In the genomic region with DNA sequence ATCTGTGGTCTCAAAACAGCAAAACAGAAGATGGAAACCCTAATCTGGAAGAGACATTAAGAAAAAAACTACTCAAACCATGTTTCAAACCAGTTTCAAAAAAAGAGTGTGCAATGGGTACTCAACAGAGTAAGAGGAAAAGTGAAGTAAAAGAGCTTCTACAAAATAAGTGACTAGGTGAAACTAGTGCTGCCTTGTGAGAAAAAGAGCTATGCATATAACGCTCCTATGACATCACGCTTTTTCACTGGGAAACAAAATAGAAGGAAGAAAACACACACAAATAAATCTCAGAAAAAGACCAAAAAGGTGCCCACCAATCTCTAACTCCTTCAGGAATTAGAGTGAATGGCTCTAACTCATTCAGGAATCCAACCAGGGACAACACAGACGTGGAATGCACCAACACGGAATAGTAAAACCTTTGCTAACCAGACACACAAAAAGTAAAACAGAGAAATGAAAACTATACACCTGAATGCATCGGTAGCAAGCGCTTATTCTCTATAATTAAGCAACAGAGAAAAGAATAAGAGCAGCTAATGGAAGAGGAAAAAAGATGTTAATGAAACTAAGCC, we compare ENCODE assay signal across 8 cellular contexts. TPM values are rescaled to one million over a fixed set of nuclear protein-coding genes. Genes with fewer than 3 reads are reported as not detected.
A peak's percentile ranks its signal among the peaks of the same experiment; 100 is the strongest.
DNase-seq lines count a peak whose midpoint lies in the region; ATAC-seq, FAIRE-seq and TF ChIP-seq lines count a peak whose summit lies in the region.

No MANE protein-coding gene starts in this region.

- DNase-seq in CD8-positive, alpha-beta memory T cell: no peak
- no peak for DNase-seq in activated T-helper 2 cell treated with anti-CD3 and anti-CD28 coated beads, Interferon-gamma antibody, Interleukin-2, Interleukin-4, amounts not matched to agents 10 μg/mL and 5 μg/mL and 100 μg/mL, durations not matched to agents 14 hours and 24 hours and 36 hours (ENCODE audit: low spot score)
- no peak for DNase-seq in tibial nerve (ENCODE audit: low spot score in 2 of 2)
- DNase-seq in activated gamma-delta T cell (lab: John Stamatoyannopoulos, UW): no peak
- DNase-seq in D721Med (ENCODE audit: insufficient read length, low spot score): no peak

- ATAC-seq in HG03457 (IDR thresholded peaks at IDR 0.05; ENCODE audit: unreplicated experiment): no peak

- H3K36me3 Mint-ChIP-seq in CD8-positive, alpha-beta memory T cell: peaks cover 0 to 17% (median 1%) of the 10 kb centered on the region in 3 donors
- H3K36me3 Mint-ChIP-seq in activated T-helper 2 cell treated with anti-CD3 and anti-CD28 coated beads, Interferon-gamma antibody, Interleukin-2, Interleukin-4, amounts not matched to agents 10 μg/mL and 5 μg/mL and 100 μg/mL, durations not matched to agents 14 hours and 24 hours and 36 hours (ENCODE audit: low read depth): peaks cover 9% of the 10 kb centered on the region

- H3K4me1 Mint-ChIP-seq in CD8-positive, alpha-beta memory T cell: peaks cover 58 to 71% (median 68%) of the 10 kb centered on the region in 3 donors
- H3K4me1 Mint-ChIP-seq in activated T-helper 2 cell treated with anti-CD3 and anti-CD28 coated beads, Interferon-gamma antibody, Interleukin-2, Interleukin-4, amounts not matched to agents 10 μg/mL and 5 μg/mL and 100 μg/mL, durations not matched to agents 14 hours and 24 hours and 36 hours (ENCODE audit: low read depth): peaks cover 33% of the 10 kb centered on the region

- peak overlapping the region; percentile 71 for H3K27ac ChIP-seq in CD8-positive, alpha-beta memory T cell (ENCODE audit: low read depth, low read length)
- H3K27ac ChIP-seq in HEK293 (ENCODE audit: extremely low read depth, low read depth, low read length): no peak overlapping the region; the same call in 1 of the 2 replicates
- H3K27ac ChIP-seq in layer of hippocampus (ENCODE audit: low read depth, low read length): peak overlapping the region; percentile 89
- H3K27ac ChIP-seq in tibial nerve: peak overlapping the region; percentile 81 to 91 (median 90)

- intact Hi-C loops in activated T-helper 2 cell treated with anti-CD3 and anti-CD28 coated beads, Interferon-gamma antibody, Interleukin-2, Interleukin-4, amounts not matched to agents 10 μg/mL and 5 μg/mL and 100 μg/mL, durations not matched to agents 14 hours and 24 hours and 36 hours (cut with micrococcal nuclease): loop anchor here (5.0 to 10.0 kb wide), 3 partner anchors 156 to 431 kb away; partner anchors contain the start of genes C1orf50, P3H1 and YBX1

- H3K4me3 ChIP-seq in CD8-positive, alpha-beta memory T cell (ENCODE audit: low read length): peak overlapping the region; percentile 58
- H3K4me3 ChIP-seq in HEK293 (ENCODE audit: low read depth, low read length) (peak overlapping the region; percentile 87), tibial nerve (peak overlapping the region; percentile 76 to 97 (median 90))

- CTCF ChIA-PET in CD8-positive, alpha-beta memory T cell (lab: Charles Lee): interaction anchor here (1.2 kb wide), 2 partner anchors 17 to 482 kb away, joined by 3 read pairs; no protein-coding TSS in a partner anchor
- CTCF ChIA-PET in HEK293 (lab: Yijun Ruan, JAX): interaction anchor here (0.6 to 2.0 kb wide), 2 partner anchors 108 to 160 kb away, joined by 8 to 10 read pairs; no protein-coding TSS in a partner anchor

- POLR2A ChIA-PET in CD8-positive, alpha-beta memory T cell (lab: Charles Lee): interaction anchor here (1.2 kb wide), 1 partner anchor 349 kb away, joined by 7 read pairs; the partner anchor contains the start of gene YBX1
- POLR2A ChIA-PET in HEK293 (lab: Yijun Ruan, JAX): interaction anchor here (0.6 to 1.0 kb wide), 4 partner anchors 68 to 877 kb away, joined by 3 to 4 read pairs (median 3); partner anchors contain the start of gene CCDC30

- no peaks in the 10 kb centered on the region for H3K9me3 ChIP-seq in CD8-positive, alpha-beta memory T cell (ENCODE audit: low read length)
- no peaks in the 10 kb centered on the region for H3K9me3 ChIP-seq in HEK293 (ENCODE audit: control insufficient read depth, insufficient read depth, low read depth, low read length)
- no peaks in the 10 kb centered on the region for H3K9me3 ChIP-seq in tibial nerve

- no peaks in the 10 kb centered on the region for H3K27me3 Mint-ChIP-seq in CD8-positive, alpha-beta memory T cell
- no peaks in the 10 kb centered on the region for H3K27me3 Mint-ChIP-seq in activated T-helper 2 cell treated with anti-CD3 and anti-CD28 coated beads, Interferon-gamma antibody, Interleukin-2, Interleukin-4, amounts not matched to agents 10 μg/mL and 5 μg/mL and 100 μg/mL, durations not matched to agents 14 hours and 24 hours and 36 hours (ENCODE audit: low read depth)

- no peaks in the 10 kb centered on the region for H3K27me3 ChIP-seq in CD8-positive, alpha-beta memory T cell (ENCODE audit: insufficient read depth, low read length, poor library complexity, severe bottlenecking)
- H3K27me3 ChIP-seq in layer of hippocampus (ENCODE audit: control insufficient read depth, insufficient read depth, low read length): no peaks in the 10 kb centered on the region
- H3K27me3 ChIP-seq in tibial nerve: no peaks in the 10 kb centered on the region

- H3K36me3 ChIP-seq in CD8-positive, alpha-beta memory T cell (ENCODE audit: insufficient read depth, low read length): no peaks in the 10 kb centered on the region
- H3K36me3 ChIP-seq in HEK293 (ENCODE audit: control insufficient read depth in 2 of 2, insufficient read depth in 1 of 2, low read length in 2 of 2) (no peaks in the 10 kb centered on the region; a peak in 1 of 3 replicates), tibial nerve (no peaks in the 10 kb centered on the region)

- no peak for TF ChIP-seq EP300 in tibial nerve (IDR thresholded peaks at IDR 0.05)

- 2 to 3% methylated on average over 6 of the region's 6 CpGs for WGBS in tibial nerve, 2 donors

- TF ChIP-seq CTCF in HEK293 (tag by site-specific recombination; IDR thresholded peaks at IDR 0.05) (no peak; the same call in 1 of the 2 replicates), tibial nerve (IDR thresholded peaks at IDR 0.05) (no peak), D721Med (IDR thresholded peaks at IDR 0.05; ENCODE audit: insufficient read depth, missing control alignments) (no peak)

- TF ChIP-seq POLR2A in tibial nerve (IDR thresholded peaks at IDR 0.05): no peak

- H3K9me3 Mint-ChIP-seq in CD8-positive, alpha-beta memory T cell: no peaks in the 10 kb centered on the region
- H3K9me3 Mint-ChIP-seq in activated T-helper 2 cell treated with anti-CD3 and anti-CD28 coated beads, Interferon-gamma antibody, Interleukin-2, Interleukin-4, amounts not matched to agents 10 μg/mL and 5 μg/mL and 100 μg/mL, durations not matched to agents 14 hours and 24 hours and 36 hours: no peaks in the 10 kb centered on the region

- peak overlapping the region; percentile 93 to 97 (median 96) for H3K4me3 Mint-ChIP-seq in CD8-positive, alpha-beta memory T cell
- H3K4me3 Mint-ChIP-seq in activated T-helper 2 cell treated with anti-CD3 and anti-CD28 coated beads, Interferon-gamma antibody, Interleukin-2, Interleukin-4, amounts not matched to agents 10 μg/mL and 5 μg/mL and 100 μg/mL, durations not matched to agents 14 hours and 24 hours and 36 hours (ENCODE audit: low read depth): peak overlapping the region; percentile 87

- no peak for FAIRE-seq in D721Med (lab: Jason Lieb, UNC)

- peaks cover 41% of the 10 kb centered on the region for H3K4me1 ChIP-seq in CD8-positive, alpha-beta memory T cell (ENCODE audit: insufficient read depth, low read length)
- peaks cover 4% of the 10 kb centered on the region for H3K4me1 ChIP-seq in HEK293 (ENCODE audit: control insufficient read depth, insufficient read depth, low read length)
- H3K4me1 ChIP-seq in tibial nerve: peaks cover 0 to 56% (median 6%) of the 10 kb centered on the region in 4 donors

- peak overlapping the region; percentile 88 to 95 (median 93) for H3K27ac Mint-ChIP-seq in CD8-positive, alpha-beta memory T cell
- peak overlapping the region; percentile 58 for H3K27ac Mint-ChIP-seq in activated T-helper 2 cell treated with anti-CD3 and anti-CD28 coated beads, Interferon-gamma antibody, Interleukin-2, Interleukin-4, amounts not matched to agents 10 μg/mL and 5 μg/mL and 100 μg/mL, durations not matched to agents 14 hours and 24 hours and 36 hours

TF ChIP-seq in HEK293, 187 proteins besides CTCF, POLR2A, EP300 and RAD21 (continues in another document):
- TF ChIP-seq ZBTB17 (tag by site-specific recombination; IDR thresholded peaks at IDR 0.05): peak; percentile 14; the same call in 1 of the 2 replicates
- TF ChIP-seq, protein P1, sequence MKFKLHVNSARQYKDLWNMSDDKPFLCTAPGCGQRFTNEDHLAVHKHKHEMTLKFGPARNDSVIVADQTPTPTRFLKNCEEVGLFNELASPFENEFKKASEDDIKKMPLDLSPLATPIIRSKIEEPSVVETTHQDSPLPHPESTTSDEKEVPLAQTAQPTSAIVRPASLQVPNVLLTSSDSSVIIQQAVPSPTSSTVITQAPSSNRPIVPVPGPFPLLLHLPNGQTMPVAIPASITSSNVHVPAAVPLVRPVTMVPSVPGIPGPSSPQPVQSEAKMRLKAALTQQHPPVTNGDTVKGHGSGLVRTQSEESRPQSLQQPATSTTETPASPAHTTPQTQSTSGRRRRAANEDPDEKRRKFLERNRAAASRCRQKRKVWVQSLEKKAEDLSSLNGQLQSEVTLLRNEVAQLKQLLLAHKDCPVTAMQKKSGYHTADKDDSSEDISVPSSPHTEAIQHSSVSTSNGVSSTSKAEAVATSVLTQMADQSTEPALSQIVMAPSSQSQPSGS (tag by site-specific recombination; IDR thresholded peaks at IDR 0.05; ENCODE audit: low read depth): peak; percentile 69; the same call in 1 of the 2 replicates
- 0 out of 2 replicates have a peak, but pooled peaks have one; percentile 15 for TF ChIP-seq ZNF501 (tag by site-specific recombination; IDR thresholded peaks at IDR 0.05)
- TF ChIP-seq ZNF629 (tag by site-specific recombination; IDR thresholded peaks at IDR 0.05): peak; percentile 70
- TF ChIP-seq ZNF394 (tag by site-specific recombination; IDR thresholded peaks at IDR 0.05; ENCODE audit: borderline replicate concordance): no peak
- TF ChIP-seq ZNF664 (tag by site-specific recombination; IDR thresholded peaks at IDR 0.05): 0 out of 2 replicates have a peak, but pooled peaks have one; percentile 6
- TF ChIP-seq KLF9 (tag by site-specific recombination; IDR thresholded peaks at IDR 0.05; ENCODE audit: low read depth): no peak
- peak; percentile 51 for TF ChIP-seq ZNF366 (tag by site-specific recombination; conservative IDR thresholded peaks at IDR 0.05)

RNA-seq across cellular contexts. Expression of gene FOXJ3, which starts 1.3 kb away (rescaled TPM):
- 10 to 100 TPM; 48.0 to 48.3 TPM for total RNA-seq in CD8-positive, alpha-beta memory T cell
- 35.7 TPM for polyA plus RNA-seq in CD8-positive, alpha-beta memory T cell
- total RNA-seq in activated T-helper 2 cell treated with anti-CD3 and anti-CD28 coated beads, Interferon-gamma antibody, Interleukin-2, Interleukin-4, amounts not matched to agents 10 μg/mL and 5 μg/mL and 100 μg/mL, durations not matched to agents 14 hours and 24 hours and 36 hours: 43.1 and 46.4 TPM in 2 replicates
- 10 to 100 TPM; 42.7 to 68.1 (median 64.5) TPM for total RNA-seq in tibial nerve

RNA-seq across cellular contexts. Expression of gene RIMKLA, which starts 46.8 kb away (rescaled TPM):
- 1 to 10 TPM; 1.4 to 2.0 TPM for total RNA-seq in CD8-positive, alpha-beta memory T cell
- 0.24 TPM for polyA plus RNA-seq in CD8-positive, alpha-beta memory T cell
- total RNA-seq in activated T-helper 2 cell treated with anti-CD3 and anti-CD28 coated beads, Interferon-gamma antibody, Interleukin-2, Interleukin-4, amounts not matched to agents 10 μg/mL and 5 μg/mL and 100 μg/mL, durations not matched to agents 14 hours and 24 hours and 36 hours: 5.2 and 5.3 TPM in 2 replicates
- 1 to 10 TPM in 2 of 4 donors, under 1 TPM in 1, not detected in 1; 0.30 to 3.1 (median 2.2) TPM for total RNA-seq in tibial nerve
